In the genomic region with DNA sequence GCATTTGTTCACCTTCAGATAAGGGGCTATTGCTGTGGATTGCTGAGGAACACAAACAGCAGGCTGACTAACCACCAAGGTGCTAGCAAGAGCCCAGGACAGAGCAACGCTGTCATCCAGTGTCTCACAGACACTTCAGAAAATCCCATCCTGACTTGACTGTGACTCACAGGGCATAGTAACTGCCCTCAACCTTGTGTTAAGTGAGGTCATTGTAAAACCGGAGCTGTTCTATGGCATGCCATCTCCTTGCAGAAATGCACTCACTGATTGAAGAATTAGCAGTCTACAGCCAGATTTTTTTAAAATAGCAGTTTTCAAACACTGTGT, we compare ENCODE assay signal across 1 cellular context.
TF ChIP-seq lines count a peak whose summit lies in the region.

No MANE protein-coding gene starts in this region.

TF ChIP-seq in WTC11, 78 proteins besides CTCF, POLR2A, EP300 and RAD21:
- TF ChIP-seq, protein P1, sequence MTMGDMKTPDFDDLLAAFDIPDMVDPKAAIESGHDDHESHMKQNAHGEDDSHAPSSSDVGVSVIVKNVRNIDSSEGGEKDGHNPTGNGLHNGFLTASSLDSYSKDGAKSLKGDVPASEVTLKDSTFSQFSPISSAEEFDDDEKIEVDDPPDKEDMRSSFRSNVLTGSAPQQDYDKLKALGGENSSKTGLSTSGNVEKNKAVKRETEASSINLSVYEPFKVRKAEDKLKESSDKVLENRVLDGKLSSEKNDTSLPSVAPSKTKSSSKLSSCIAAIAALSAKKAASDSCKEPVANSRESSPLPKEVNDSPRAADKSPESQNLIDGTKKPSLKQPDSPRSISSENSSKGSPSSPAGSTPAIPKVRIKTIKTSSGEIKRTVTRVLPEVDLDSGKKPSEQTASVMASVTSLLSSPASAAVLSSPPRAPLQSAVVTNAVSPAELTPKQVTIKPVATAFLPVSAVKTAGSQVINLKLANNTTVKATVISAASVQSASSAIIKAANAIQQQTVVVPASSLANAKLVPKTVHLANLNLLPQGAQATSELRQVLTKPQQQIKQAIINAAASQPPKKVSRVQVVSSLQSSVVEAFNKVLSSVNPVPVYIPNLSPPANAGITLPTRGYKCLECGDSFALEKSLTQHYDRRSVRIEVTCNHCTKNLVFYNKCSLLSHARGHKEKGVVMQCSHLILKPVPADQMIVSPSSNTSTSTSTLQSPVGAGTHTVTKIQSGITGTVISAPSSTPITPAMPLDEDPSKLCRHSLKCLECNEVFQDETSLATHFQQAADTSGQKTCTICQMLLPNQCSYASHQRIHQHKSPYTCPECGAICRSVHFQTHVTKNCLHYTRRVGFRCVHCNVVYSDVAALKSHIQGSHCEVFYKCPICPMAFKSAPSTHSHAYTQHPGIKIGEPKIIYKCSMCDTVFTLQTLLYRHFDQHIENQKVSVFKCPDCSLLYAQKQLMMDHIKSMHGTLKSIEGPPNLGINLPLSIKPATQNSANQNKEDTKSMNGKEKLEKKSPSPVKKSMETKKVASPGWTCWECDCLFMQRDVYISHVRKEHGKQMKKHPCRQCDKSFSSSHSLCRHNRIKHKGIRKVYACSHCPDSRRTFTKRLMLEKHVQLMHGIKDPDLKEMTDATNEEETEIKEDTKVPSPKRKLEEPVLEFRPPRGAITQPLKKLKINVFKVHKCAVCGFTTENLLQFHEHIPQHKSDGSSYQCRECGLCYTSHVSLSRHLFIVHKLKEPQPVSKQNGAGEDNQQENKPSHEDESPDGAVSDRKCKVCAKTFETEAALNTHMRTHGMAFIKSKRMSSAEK (CRISPR knock-in tag; IDR thresholded peaks at IDR 0.05; ENCODE audit: borderline replicate concordance): no peak
- TF ChIP-seq OVOL2 (CRISPR knock-in tag; IDR thresholded peaks at IDR 0.05; ENCODE audit: borderline replicate concordance) (no peak), SOX15 (CRISPR knock-in tag; IDR thresholded peaks at IDR 0.05) (no peak), TP53 (CRISPR knock-in tag; IDR thresholded peaks at IDR 0.05) (no peak), JUN (CRISPR knock-in tag; IDR thresholded peaks at IDR 0.05) (no peak), ZNF219 (CRISPR knock-in tag; IDR thresholded peaks at IDR 0.05; ENCODE audit: borderline replicate concordance) (no peak), ZNF671 (CRISPR knock-in tag; IDR thresholded peaks at IDR 0.05) (no peak), SMAD4 (CRISPR knock-in tag; IDR thresholded peaks at IDR 0.05) (no peak), NR3C1 (CRISPR knock-in tag; conservative IDR thresholded peaks at IDR 0.05; ENCODE audit: low read depth) (no peak), IRF2 (CRISPR knock-in tag; IDR thresholded peaks at IDR 0.05; ENCODE audit: borderline replicate concordance, low read depth) (no peak), ETV6 (CRISPR knock-in tag; IDR thresholded peaks at IDR 0.05) (no peak), ELF4 (CRISPR knock-in tag; IDR thresholded peaks at IDR 0.05; ENCODE audit: low read depth) (no peak), MYBL2 (CRISPR knock-in tag; IDR thresholded peaks at IDR 0.05) (no peak)
- TF ChIP-seq, protein P2, sequence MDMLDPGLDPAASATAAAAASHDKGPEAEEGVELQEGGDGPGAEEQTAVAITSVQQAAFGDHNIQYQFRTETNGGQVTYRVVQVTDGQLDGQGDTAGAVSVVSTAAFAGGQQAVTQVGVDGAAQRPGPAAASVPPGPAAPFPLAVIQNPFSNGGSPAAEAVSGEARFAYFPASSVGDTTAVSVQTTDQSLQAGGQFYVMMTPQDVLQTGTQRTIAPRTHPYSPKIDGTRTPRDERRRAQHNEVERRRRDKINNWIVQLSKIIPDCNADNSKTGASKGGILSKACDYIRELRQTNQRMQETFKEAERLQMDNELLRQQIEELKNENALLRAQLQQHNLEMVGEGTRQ (CRISPR knock-in tag; IDR thresholded peaks at IDR 0.05): no peak
- TF ChIP-seq, protein P3, sequence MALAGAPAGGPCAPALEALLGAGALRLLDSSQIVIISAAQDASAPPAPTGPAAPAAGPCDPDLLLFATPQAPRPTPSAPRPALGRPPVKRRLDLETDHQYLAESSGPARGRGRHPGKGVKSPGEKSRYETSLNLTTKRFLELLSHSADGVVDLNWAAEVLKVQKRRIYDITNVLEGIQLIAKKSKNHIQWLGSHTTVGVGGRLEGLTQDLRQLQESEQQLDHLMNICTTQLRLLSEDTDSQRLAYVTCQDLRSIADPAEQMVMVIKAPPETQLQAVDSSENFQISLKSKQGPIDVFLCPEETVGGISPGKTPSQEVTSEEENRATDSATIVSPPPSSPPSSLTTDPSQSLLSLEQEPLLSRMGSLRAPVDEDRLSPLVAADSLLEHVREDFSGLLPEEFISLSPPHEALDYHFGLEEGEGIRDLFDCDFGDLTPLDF (CRISPR knock-in tag; IDR thresholded peaks at IDR 0.05): no peak
- TF ChIP-seq, protein P4, sequence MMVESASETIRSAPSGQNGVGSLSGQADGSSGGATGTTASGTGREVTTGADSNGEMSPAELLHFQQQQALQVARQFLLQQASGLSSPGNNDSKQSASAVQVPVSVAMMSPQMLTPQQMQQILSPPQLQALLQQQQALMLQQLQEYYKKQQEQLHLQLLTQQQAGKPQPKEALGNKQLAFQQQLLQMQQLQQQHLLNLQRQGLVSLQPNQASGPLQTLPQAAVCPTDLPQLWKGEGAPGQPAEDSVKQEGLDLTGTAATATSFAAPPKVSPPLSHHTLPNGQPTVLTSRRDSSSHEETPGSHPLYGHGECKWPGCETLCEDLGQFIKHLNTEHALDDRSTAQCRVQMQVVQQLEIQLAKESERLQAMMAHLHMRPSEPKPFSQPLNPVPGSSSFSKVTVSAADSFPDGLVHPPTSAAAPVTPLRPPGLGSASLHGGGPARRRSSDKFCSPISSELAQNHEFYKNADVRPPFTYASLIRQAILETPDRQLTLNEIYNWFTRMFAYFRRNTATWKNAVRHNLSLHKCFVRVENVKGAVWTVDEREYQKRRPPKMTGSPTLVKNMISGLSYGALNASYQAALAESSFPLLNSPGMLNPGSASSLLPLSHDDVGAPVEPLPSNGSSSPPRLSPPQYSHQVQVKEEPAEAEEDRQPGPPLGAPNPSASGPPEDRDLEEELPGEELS (CRISPR knock-in tag; IDR thresholded peaks at IDR 0.05): no peak
- TF ChIP-seq, protein P5, sequence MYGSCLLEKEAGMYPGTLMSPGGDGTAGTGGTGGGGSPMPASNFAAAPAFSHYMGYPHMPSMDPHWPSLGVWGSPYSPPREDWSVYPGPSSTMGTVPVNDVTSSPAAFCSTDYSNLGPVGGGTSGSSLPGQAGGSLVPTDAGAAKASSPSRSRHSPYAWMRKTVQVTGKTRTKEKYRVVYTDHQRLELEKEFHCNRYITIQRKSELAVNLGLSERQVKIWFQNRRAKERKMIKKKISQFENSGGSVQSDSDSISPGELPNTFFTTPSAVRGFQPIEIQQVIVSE (CRISPR knock-in tag; IDR thresholded peaks at IDR 0.05; ENCODE audit: borderline replicate concordance): no peak
- TF ChIP-seq, protein P6, sequence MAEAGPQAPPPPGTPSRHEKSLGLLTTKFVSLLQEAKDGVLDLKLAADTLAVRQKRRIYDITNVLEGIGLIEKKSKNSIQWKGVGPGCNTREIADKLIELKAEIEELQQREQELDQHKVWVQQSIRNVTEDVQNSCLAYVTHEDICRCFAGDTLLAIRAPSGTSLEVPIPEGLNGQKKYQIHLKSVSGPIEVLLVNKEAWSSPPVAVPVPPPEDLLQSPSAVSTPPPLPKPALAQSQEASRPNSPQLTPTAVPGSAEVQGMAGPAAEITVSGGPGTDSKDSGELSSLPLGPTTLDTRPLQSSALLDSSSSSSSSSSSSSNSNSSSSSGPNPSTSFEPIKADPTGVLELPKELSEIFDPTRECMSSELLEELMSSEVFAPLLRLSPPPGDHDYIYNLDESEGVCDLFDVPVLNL (CRISPR knock-in tag; IDR thresholded peaks at IDR 0.05; ENCODE audit: borderline replicate concordance, low read depth): no peak
- TF ChIP-seq, protein P7, sequence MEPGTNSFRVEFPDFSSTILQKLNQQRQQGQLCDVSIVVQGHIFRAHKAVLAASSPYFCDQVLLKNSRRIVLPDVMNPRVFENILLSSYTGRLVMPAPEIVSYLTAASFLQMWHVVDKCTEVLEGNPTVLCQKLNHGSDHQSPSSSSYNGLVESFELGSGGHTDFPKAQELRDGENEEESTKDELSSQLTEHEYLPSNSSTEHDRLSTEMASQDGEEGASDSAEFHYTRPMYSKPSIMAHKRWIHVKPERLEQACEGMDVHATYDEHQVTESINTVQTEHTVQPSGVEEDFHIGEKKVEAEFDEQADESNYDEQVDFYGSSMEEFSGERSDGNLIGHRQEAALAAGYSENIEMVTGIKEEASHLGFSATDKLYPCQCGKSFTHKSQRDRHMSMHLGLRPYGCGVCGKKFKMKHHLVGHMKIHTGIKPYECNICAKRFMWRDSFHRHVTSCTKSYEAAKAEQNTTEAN (CRISPR knock-in tag; IDR thresholded peaks at IDR 0.05): no peak
